In genomic region chr2:10226032-10226724, GRCh38 we compare ENCODE assay signal across 16 cellular contexts.
A peak's percentile ranks its signal among the peaks of the same experiment; 100 is the strongest.
DNase-seq lines count a peak whose midpoint lies in the region; TF ChIP-seq lines count a peak whose summit lies in the region.
"Had no signal": no experiment of that assay in that cellular context is flagged by ENCODE, and none has a peak within 500 bp of the region (broad histone marks: within the 10 kb centered on the region; RNA-seq: fewer than 3 reads in every experiment).

No MANE protein-coding gene starts in this region.

- no peaks in the 10 kb centered on the region for H3K36me3 ChIP-seq in WERI-Rb-1
- H3K36me3 ChIP-seq: left ventricle myocardium inferior had no signal

- H3K9me3 Mint-ChIP-seq in progenitor cell of endocrine pancreas (ENCODE audit: low read depth), result no peaks in the 10 kb centered on the region
- H3K9me3 Mint-ChIP-seq: activated CD4-positive, alpha-beta T cell treated with anti-CD3 and anti-CD28 coated beads, Interleukin-2, amount 10 ng/mL, durations not matched to agents 7 days and 5 days had no signal

- peak overlapping the region; percentile 83 for H3K27ac Mint-ChIP-seq in progenitor cell of endocrine pancreas
- H3K27ac Mint-ChIP-seq: activated CD4-positive, alpha-beta T cell treated with anti-CD3 and anti-CD28 coated beads, Interleukin-2, amount 10 ng/mL, durations not matched to agents 7 days and 5 days had no signal

- no peak for TF ChIP-seq CTCF in progenitor cell of endocrine pancreas (IDR thresholded peaks at IDR 0.05; ENCODE audit: unreplicated experiment)
- TF ChIP-seq CTCF in WERI-Rb-1 (IDR thresholded peaks at IDR 0.05; ENCODE audit: low read depth, low read length), result no peak

- no peak overlapping the region for H3K4me3 ChIP-seq in WERI-Rb-1 (ENCODE audit: low read depth, low read length)
- H3K4me3 ChIP-seq: left ventricle myocardium inferior had no signal

- H3K27me3 ChIP-seq in WERI-Rb-1 (ENCODE audit: insufficient read depth, low read depth, severe bottlenecking), result no peaks in the 10 kb centered on the region

- H3K27ac ChIP-seq in WERI-Rb-1, result no peak overlapping the region
- H3K27ac ChIP-seq: left ventricle myocardium inferior had no signal

- peaks cover 55% of the 10 kb centered on the region for H3K4me1 Mint-ChIP-seq in progenitor cell of endocrine pancreas (ENCODE audit: low read depth)
- H3K4me1 Mint-ChIP-seq: activated CD4-positive, alpha-beta T cell treated with anti-CD3 and anti-CD28 coated beads, Interleukin-2, amount 10 ng/mL, durations not matched to agents 7 days and 5 days had no signal

- H3K9me3 ChIP-seq in WERI-Rb-1 (ENCODE audit: severe bottlenecking), result peaks cover 4% of the 10 kb centered on the region
- H3K9me3 ChIP-seq: left ventricle myocardium inferior, SK-N-SH had no signal

- no peaks in the 10 kb centered on the region for H3K36me3 Mint-ChIP-seq in progenitor cell of endocrine pancreas (ENCODE audit: insufficient read depth)

- DNase-seq in SHP77 (lab: John Stamatoyannopoulos, UW) (peak; percentile 21 to 45), SHP77 treated with DMSO at 0.1 percent for 48 hours (lab: John Stamatoyannopoulos, UW) (no peak), DMS79 (lab: John Stamatoyannopoulos, UW) (peak; percentile 42), islet precursor cell (peak; percentile 35), progenitor cell of endocrine pancreas (ENCODE audit: low spot score, unreplicated experiment) (no peak), superior temporal gyrus (ENCODE audit: extremely low spot score) (no peak), HUDEP-2 (lab: John Stamatoyannopoulos, UW; ENCODE audit: unreplicated experiment in 76 of 76) (no peak), WERI-Rb-1 (no peak)
- DNase-seq: activated CD4-positive, alpha-beta T cell treated with anti-CD3 and anti-CD28 coated beads, Interleukin-2, amount 10 ng/mL, durations not matched to agents 7 days and 5 days; GOT3; IMR-90; left ventricle myocardium inferior; NCI-H1092 treated with DMSO at 0.1 percent for 48 hours; NCI-H2029 treated with DMSO at 0.1 percent for 48 hours; NCI-H446; SK-N-SH had no signal

- no peak overlapping the region for H3K4me3 Mint-ChIP-seq in progenitor cell of endocrine pancreas (ENCODE audit: low read depth)
- H3K4me3 Mint-ChIP-seq: activated CD4-positive, alpha-beta T cell treated with anti-CD3 and anti-CD28 coated beads, Interleukin-2, amount 10 ng/mL, durations not matched to agents 7 days and 5 days had no signal

- peaks cover 10% of the 10 kb centered on the region for H3K27me3 Mint-ChIP-seq in progenitor cell of endocrine pancreas
- H3K27me3 Mint-ChIP-seq: activated CD4-positive, alpha-beta T cell treated with anti-CD3 and anti-CD28 coated beads, Interleukin-2, amount 10 ng/mL, durations not matched to agents 7 days and 5 days had no signal

Comparison
In these comparisons a context has a peak if more than half of its experiments do, and no peak if none do; other contexts are left out.
1. DNase-seq: peak in SHP77 (2 of 2), DMS79 (single experiment) and islet precursor cell (single experiment); none in SHP77 treated with DMSO at 0.1 percent for 48 hours (single experiment), progenitor cell of endocrine pancreas (single experiment), superior temporal gyrus (single experiment), HUDEP-2 (0 of 76) and WERI-Rb-1 (single experiment).